In genomic region chr1:26758358-26758757, GRCh38 we compare ENCODE assay signal across 19 cellular contexts. TPM values are rescaled to one million over a fixed set of nuclear protein-coding genes. Genes with fewer than 3 reads are reported as not detected.
A peak's percentile ranks its signal among the peaks of the same experiment; 100 is the strongest.
DNase-seq lines count a peak whose midpoint lies in the region; ATAC-seq and TF ChIP-seq lines count a peak whose summit lies in the region.
"Had no signal": no experiment of that assay in that cellular context is flagged by ENCODE, and none has a peak within 500 bp of the region (broad histone marks: within the 10 kb centered on the region; RNA-seq: fewer than 3 reads in every experiment).

No MANE protein-coding gene starts in this region.

- no peak overlapping the region for H2AFZ ChIP-seq in PC-9

- H3K79me2 ChIP-seq in PC-9 (ENCODE audit: low read depth) = peaks cover 33% of the 10 kb centered on the region

- POLR2A ChIA-PET in activated CD8-positive, alpha-beta T cell treated with anti-CD3 and anti-CD28 coated beads, Interleukin-2, amount 10 ng/mL, durations not matched to agents 7 days and 5 days (lab: Charles Lee) = no interaction called here
- POLR2A ChIA-PET in naive thymus-derived CD8-positive, alpha-beta T cell (lab: Charles Lee) = interaction anchor here (0.7 to 1.2 kb wide), 3 partner anchors 12 to 1080 kb away, joined by 3 to 4 read pairs (median 3); no protein-coding TSS in a partner anchor
- POLR2A ChIA-PET in PC-9 (lab: Charles Lee; ENCODE audit: unreplicated experiment) = interaction anchor here (0.6 kb wide), 1 partner anchor 22 kb away, joined by 3 read pairs; no protein-coding TSS in a partner anchor

- H3K4me1 ChIP-seq in CD4-positive, CD25-positive, alpha-beta regulatory T cell (ENCODE audit: control insufficient read depth, insufficient read depth, low read length, poor library complexity, severe bottlenecking) = no peaks in the 10 kb centered on the region
- H3K4me1 ChIP-seq in PC-9 (replicated peaks; ENCODE audit: insufficient read depth) = peaks cover 22% of the 10 kb centered on the region

- no peak overlapping the region for H3K4me3 Mint-ChIP-seq in activated CD4-positive, alpha-beta T cell treated with anti-CD3 and anti-CD28 coated beads, Interleukin-2, amount 10 ng/mL, durations not matched to agents 24 days and 14 days
- peak overlapping the region in 1 of 4 donors; percentile 16 for H3K4me3 Mint-ChIP-seq in CD4-positive, CD25-positive, alpha-beta regulatory T cell
- no peak overlapping the region for H3K4me3 Mint-ChIP-seq in activated CD8-positive, alpha-beta T cell treated with anti-CD3 and anti-CD28 coated beads, Interleukin-2, amount 10 ng/mL, durations not matched to agents 7 days and 5 days
- H3K4me3 Mint-ChIP-seq in naive thymus-derived CD8-positive, alpha-beta T cell = no peak overlapping the region

- peaks cover 17% of the 10 kb centered on the region for H3K4me1 Mint-ChIP-seq in activated CD4-positive, alpha-beta T cell treated with anti-CD3 and anti-CD28 coated beads, Interleukin-2, amount 10 ng/mL, durations not matched to agents 24 days and 14 days
- peaks cover 5 to 50% (median 27%) of the 10 kb centered on the region in 4 donors for H3K4me1 Mint-ChIP-seq in CD4-positive, CD25-positive, alpha-beta regulatory T cell
- peaks cover 25% of the 10 kb centered on the region for H3K4me1 Mint-ChIP-seq in activated CD8-positive, alpha-beta T cell treated with anti-CD3 and anti-CD28 coated beads, Interleukin-2, amount 10 ng/mL, durations not matched to agents 7 days and 5 days (ENCODE audit: low read depth)
- H3K4me1 Mint-ChIP-seq in naive thymus-derived CD8-positive, alpha-beta T cell = peaks cover 20 to 69% (median 45%) of the 10 kb centered on the region in 4 donors

- CTCF ChIA-PET in activated CD8-positive, alpha-beta T cell treated with anti-CD3 and anti-CD28 coated beads, Interleukin-2, amount 10 ng/mL, durations not matched to agents 7 days and 5 days (lab: Charles Lee) = interaction anchor here (1.0 to 1.6 kb wide), 4 partner anchors 14 to 81 kb away, joined by 3 read pairs; no protein-coding TSS in a partner anchor
- CTCF ChIA-PET in PC-9 (lab: Charles Lee) = interaction anchor here (0.6 to 0.7 kb wide), 3 partner anchors 29 to 319 kb away, joined by 4 to 24 read pairs (median 6); no protein-coding TSS in a partner anchor

- H3K9me2 ChIP-seq in PC-9 (ENCODE audit: insufficient read depth) = no peaks in the 10 kb centered on the region

- no peak for DNase-seq in activated CD4-positive, alpha-beta T cell treated with anti-CD3 and anti-CD28 coated beads, Interleukin-2, amount 10 ng/mL, durations not matched to agents 24 days and 14 days
- no peak for DNase-seq in activated CD4-positive, alpha-beta T cell treated with anti-CD3 and anti-CD28 coated beads for 4 hours
- DNase-seq in CD4-positive, CD25-positive, alpha-beta regulatory T cell = no peak
- DNase-seq in activated CD8-positive, alpha-beta T cell treated with anti-CD3 and anti-CD28 coated beads, Interleukin-2, amount 10 ng/mL, durations not matched to agents 7 days and 5 days = no peak
- no peak for DNase-seq in naive thymus-derived CD8-positive, alpha-beta T cell
- DNase-seq in PC-9 = no peak
- no peak for DNase-seq in T-helper 1 cell
- DNase-seq: DND-41, GF-D8, NCI-H1092, NCI-H1694 treated with DMSO at 0.1 percent for 48 hours, NCI-H446 treated with DMSO at 0.1 percent for 48 hours, NCI-H748 treated with DMSO at 0.1 percent for 48 hours had no signal

- no peak overlapping the region for H3K27ac ChIP-seq in CD4-positive, CD25-positive, alpha-beta regulatory T cell (ENCODE audit: insufficient read depth, low read length, poor library complexity, severe bottlenecking)
- no peak overlapping the region for H3K27ac ChIP-seq in PC-9
- H3K27ac ChIP-seq: C4-2B, SK-N-MC had no signal

- H3K27me3 Mint-ChIP-seq in activated CD4-positive, alpha-beta T cell treated with anti-CD3 and anti-CD28 coated beads, Interleukin-2, amount 10 ng/mL, durations not matched to agents 24 days and 14 days = no peaks in the 10 kb centered on the region
- no peaks in the 10 kb centered on the region for H3K27me3 Mint-ChIP-seq in CD4-positive, CD25-positive, alpha-beta regulatory T cell
- H3K27me3 Mint-ChIP-seq in activated CD8-positive, alpha-beta T cell treated with anti-CD3 and anti-CD28 coated beads, Interleukin-2, amount 10 ng/mL, durations not matched to agents 7 days and 5 days (ENCODE audit: low read depth) = no peaks in the 10 kb centered on the region
- no peaks in the 10 kb centered on the region for H3K27me3 Mint-ChIP-seq in naive thymus-derived CD8-positive, alpha-beta T cell

- peak overlapping the region; percentile 46 for H3K27ac Mint-ChIP-seq in activated CD4-positive, alpha-beta T cell treated with anti-CD3 and anti-CD28 coated beads, Interleukin-2, amount 10 ng/mL, durations not matched to agents 24 days and 14 days
- peak overlapping the region in 2 of 3 donors; percentile 41 to 83 for H3K27ac Mint-ChIP-seq in CD4-positive, CD25-positive, alpha-beta regulatory T cell
- peak overlapping the region; percentile 25 for H3K27ac Mint-ChIP-seq in activated CD8-positive, alpha-beta T cell treated with anti-CD3 and anti-CD28 coated beads, Interleukin-2, amount 10 ng/mL, durations not matched to agents 7 days and 5 days
- H3K27ac Mint-ChIP-seq in naive thymus-derived CD8-positive, alpha-beta T cell = peak overlapping the region in 8 of 10 donors; percentile 34 to 79 (median 66)

- H3K36me3 ChIP-seq in CD4-positive, CD25-positive, alpha-beta regulatory T cell (ENCODE audit: control insufficient read depth, insufficient read depth, low read length) = peaks cover 63% of the 10 kb centered on the region
- peaks cover 16% of the 10 kb centered on the region for H3K36me3 ChIP-seq in PC-9 (ENCODE audit: low read depth)

- intact Hi-C loops in activated CD4-positive, alpha-beta T cell treated with anti-CD3 and anti-CD28 coated beads, Interleukin-2, amount 10 ng/mL, durations not matched to agents 24 days and 14 days (cut with micrococcal nuclease) = no loop called here
- intact Hi-C loops in PC-9 (cut with micrococcal nuclease; ENCODE audit: unreplicated experiment) = no loop called here

- no peaks in the 10 kb centered on the region for H4K20me1 ChIP-seq in PC-9 (ENCODE audit: insufficient read depth)

- H3K27me3 ChIP-seq in CD4-positive, CD25-positive, alpha-beta regulatory T cell (ENCODE audit: control insufficient read depth, insufficient read depth, low read length) = no peaks in the 10 kb centered on the region
- no peaks in the 10 kb centered on the region for H3K27me3 ChIP-seq in PC-9 (ENCODE audit: insufficient read depth, low read depth)

- H3F3A ChIP-seq in PC-9 (ENCODE audit: insufficient read depth, low read depth) = peaks cover 28% of the 10 kb centered on the region

- no peaks in the 10 kb centered on the region for H3K9me3 ChIP-seq in CD4-positive, CD25-positive, alpha-beta regulatory T cell (ENCODE audit: control insufficient read depth in 2 of 2, low read length in 2 of 2)
- H3K9me3 ChIP-seq in PC-9 (ENCODE audit: insufficient read depth, low read depth) = no peaks in the 10 kb centered on the region

- H3K36me3 Mint-ChIP-seq in activated CD4-positive, alpha-beta T cell treated with anti-CD3 and anti-CD28 coated beads, Interleukin-2, amount 10 ng/mL, durations not matched to agents 24 days and 14 days (ENCODE audit: low read depth) = peaks cover 51% of the 10 kb centered on the region
- peaks cover 27% of the 10 kb centered on the region for H3K36me3 Mint-ChIP-seq in CD4-positive, CD25-positive, alpha-beta regulatory T cell
- H3K36me3 Mint-ChIP-seq in activated CD8-positive, alpha-beta T cell treated with anti-CD3 and anti-CD28 coated beads, Interleukin-2, amount 10 ng/mL, durations not matched to agents 7 days and 5 days (ENCODE audit: low read depth) = peaks cover 58% of the 10 kb centered on the region
- H3K36me3 Mint-ChIP-seq in naive thymus-derived CD8-positive, alpha-beta T cell = peaks cover 0 to 80% (median 13%) of the 10 kb centered on the region in 3 donors

- BruUV-seq in PC-9 (replicated peaks; lab: Mats Ljungman, UMichigan) = no TSS peak

- no peak overlapping the region for H3K4me3 ChIP-seq in CD4-positive, CD25-positive, alpha-beta regulatory T cell (ENCODE audit: low read depth, low read length)
- no peak overlapping the region for H3K4me3 ChIP-seq in PC-9
- H3K4me3 ChIP-seq: SK-N-MC had no signal

- no peak overlapping the region for H3K4me2 ChIP-seq in PC-9

- ATAC-seq in CD4-positive, CD25-positive, alpha-beta regulatory T cell (ENCODE audit: low read depth in 2 of 2) = no peak
- ATAC-seq in activated CD8-positive, alpha-beta T cell treated with anti-CD3 and anti-CD28 coated beads, Interleukin-2, amount 10 ng/mL, durations not matched to agents 7 days and 5 days = no peak
- no peak for ATAC-seq in naive thymus-derived CD8-positive, alpha-beta T cell
- ATAC-seq in HG03442 (IDR thresholded peaks at IDR 0.05; ENCODE audit: unreplicated experiment) = no peak
- ATAC-seq: HCT116, Panc1, Right ventricle myocardium inferior had no signal

- no peaks in the 10 kb centered on the region for H3K9me3 Mint-ChIP-seq in activated CD4-positive, alpha-beta T cell treated with anti-CD3 and anti-CD28 coated beads, Interleukin-2, amount 10 ng/mL, durations not matched to agents 24 days and 14 days
- H3K9me3 Mint-ChIP-seq in CD4-positive, CD25-positive, alpha-beta regulatory T cell = peaks cover 0 to 1% (median 0%) of the 10 kb centered on the region in 7 donors
- H3K9me3 Mint-ChIP-seq in activated CD8-positive, alpha-beta T cell treated with anti-CD3 and anti-CD28 coated beads, Interleukin-2, amount 10 ng/mL, durations not matched to agents 7 days and 5 days (ENCODE audit: insufficient read depth) = no peaks in the 10 kb centered on the region
- H3K9me3 Mint-ChIP-seq in naive thymus-derived CD8-positive, alpha-beta T cell = no peaks in the 10 kb centered on the region

- no peak for TF ChIP-seq CTCF in PC-9 (conservative IDR thresholded peaks at IDR 0.05)

RNA-seq across cellular contexts. Expression of gene PIGV, which starts 29.4 kb away (rescaled TPM):
- 15.2 and 16.0 TPM in 2 replicates for total RNA-seq in activated CD4-positive, alpha-beta T cell treated with anti-CD3 and anti-CD28 coated beads, Interleukin-2, amount 10 ng/mL, durations not matched to agents 24 days and 14 days
- total RNA-seq in CD4-positive, CD25-positive, alpha-beta regulatory T cell = 8.6 TPM
- polyA plus RNA-seq in CD4-positive, CD25-positive, alpha-beta regulatory T cell = 10 to 100 TPM in 2 of 4 donors, 1 to 10 TPM in 2; 8.3 to 13.2 (median 9.8) TPM
- total RNA-seq in activated CD8-positive, alpha-beta T cell treated with anti-CD3 and anti-CD28 coated beads, Interleukin-2, amount 10 ng/mL, durations not matched to agents 7 days and 5 days = 10 to 100 TPM; 19.9 to 20.3 TPM
- total RNA-seq in naive thymus-derived CD8-positive, alpha-beta T cell = 10 to 100 TPM; 25.2 to 27.2 TPM
- 10 to 100 TPM in 1 of 3 donors, 1 to 10 TPM in 2; 8.2 to 14.4 (median 9.6) TPM for polyA plus RNA-seq in naive thymus-derived CD8-positive, alpha-beta T cell
- 30.8 and 31.9 TPM in 2 replicates for total RNA-seq in PC-9 (2021)
